In genomic region chr10:128704716-128705115, GRCh38 we compare ENCODE assay signal across 27 cellular contexts.
"Had no signal": no experiment of that assay in that cellular context is flagged by ENCODE, and none has a peak within 500 bp of the region (broad histone marks: within the 10 kb centered on the region; RNA-seq: fewer than 3 reads in every experiment).

No MANE protein-coding gene starts in this region.

- H3K4me1 ChIP-seq: adrenal gland, SJSA1 had no signal

- DNase-seq: activated CD4-positive, alpha-beta T cell treated with anti-CD3 and anti-CD28 coated beads for 36 hours; activated CD4-positive, alpha-beta T cell treated with anti-CD3 and anti-CD28 coated beads, Interleukin-2, amount 10 ng/mL, durations not matched to agents 7 days and 5 days; activated CD4-positive, alpha-beta T cell treated with anti-CD3 and anti-CD28 coated beads, Interleukin-2, amount 50 U/mL, for 48 hours; activated CD8-positive, alpha-beta T cell treated with anti-CD3 and anti-CD28 coated beads, Interleukin-2, amount 10 ng/mL, durations not matched to agents 7 days and 5 days; activated gamma-delta T cell treated with Interleukin-2 at 50 U/mL for 16 hours; activated naive CD4-positive, alpha-beta T cell treated with anti-CD3 and anti-CD28 coated beads for 36 hours; activated T-cell treated with anti-CD3 and anti-CD28 coated beads, Interleukin-2, amount 50 U/mL, for 4 hours; adrenal gland; anterior cingulate cortex; brain microvascular endothelial cell; Karpas-422; KBM-7; MG63; NCI-H1048; NCI-H1105 treated with DMSO at 0.1 percent for 48 hours; NCI-H1436 treated with DMSO at 0.1 percent for 48 hours; NCI-H1694 treated with DMSO at 0.1 percent for 48 hours; NCI-H2029; NCI-H510A; NCI-H526; NCI-H748 treated with DMSO at 0.1 percent for 48 hours; NK-92 treated with Interleukin-12 subunit alpha and Interleukin-12 subunit beta, amount 100 ng/mL, for 24 hours; PC-9; SHP77 treated with DMSO at 0.1 percent for 48 hours; SK-N-SH had no signal

- H2AFZ ChIP-seq: PC-9 had no signal

- H3K9me3 ChIP-seq: adrenal gland had no signal

- H3K36me3 ChIP-seq: adrenal gland, brain microvascular endothelial cell, MG63, SJSA1 had no signal

- H3K4me2 ChIP-seq: PC-9, SK-N-SH had no signal

- ATAC-seq: activated CD4-positive, alpha-beta T cell treated with anti-CD3 and anti-CD28 coated beads for 36 hours; activated CD8-positive, alpha-beta T cell treated with anti-CD3 and anti-CD28 coated beads, Interleukin-2, amount 10 ng/mL, durations not matched to agents 7 days and 5 days; activated naive CD4-positive, alpha-beta T cell treated with anti-CD3 and anti-CD28 coated beads, Interleukin-2, amount 50 U/mL, for 72 hours; activated T-cell treated with anti-CD3 and anti-CD28 coated beads, Interleukin-2, amount 50 U/mL, for 4 hours had no signal

- H3K4me3 ChIP-seq: adrenal gland, MG63, PC-9, SJSA1 had no signal

- H3K27me3 ChIP-seq: brain microvascular endothelial cell, MG63, SJSA1 had no signal

- H3K27ac ChIP-seq: adrenal gland, brain microvascular endothelial cell, PC-9, SJSA1 had no signal

- H3K9ac ChIP-seq: SK-N-SH had no signal
